ENCODE assay signal across 17 cellular contexts in genomic region chr12:90036641-90037040, GRCh38.
DNase-seq lines count a peak whose midpoint lies in the region; ATAC-seq lines count a peak whose summit lies in the region.
"Had no signal": no experiment of that assay in that cellular context is flagged by ENCODE, and none has a peak within 500 bp of the region (broad histone marks: within the 10 kb centered on the region; RNA-seq: fewer than 3 reads in every experiment).

No MANE protein-coding gene starts in this region.

- H2AFZ ChIP-seq in ACC112 (ENCODE audit: low read length, unreplicated experiment) = peak overlapping the region; percentile 81

- H3K27ac ChIP-seq in ACC112 (ENCODE audit: low read depth, low read length) = peak overlapping the region; percentile 43
- no peak overlapping the region for H3K27ac ChIP-seq in CD8-positive, alpha-beta memory T cell (ENCODE audit: low read depth, low read length)
- H3K27ac ChIP-seq: brain microvascular endothelial cell, KMS-11, psoas muscle, SJCRH30, tibial nerve had no signal

- peak; percentile 67 for DNase-seq in HCEC 1CT
- no peak for DNase-seq in T-helper 17 cell
- DNase-seq in fibroblast of the conjunctiva (ENCODE audit: low read depth) = peak; percentile 18
- no peak for DNase-seq in immature natural killer cell
- DNase-seq in NCI-H2029 treated with DMSO at 0.1 percent for 48 hours (lab: John Stamatoyannopoulos, UW) = no peak
- no peak for DNase-seq in CD8-positive, alpha-beta memory T cell
- DNase-seq: AML-193, brain microvascular endothelial cell, DMS 273 treated with DMSO at 0.1 percent for 48 hours, NCI-H1694 treated with DMSO at 0.1 percent for 48 hours, NCI-H748 treated with DMSO at 0.1 percent for 48 hours, psoas muscle had no signal

- H3K4me1 Mint-ChIP-seq in T-helper 17 cell = peaks cover 3% of the 10 kb centered on the region
- H3K4me1 Mint-ChIP-seq in immature natural killer cell = peaks cover 13 to 17% of the 10 kb centered on the region in 2 donors
- peaks cover 9 to 14% (median 13%) of the 10 kb centered on the region in 3 donors for H3K4me1 Mint-ChIP-seq in CD8-positive, alpha-beta memory T cell

- H3K4me3 Mint-ChIP-seq in T-helper 17 cell (no peak overlapping the region), immature natural killer cell (no peak overlapping the region)
- H3K4me3 Mint-ChIP-seq in CD8-positive, alpha-beta memory T cell = no peak overlapping the region

- H3K4me3 ChIP-seq in ACC112 (ENCODE audit: low read depth, low read length) = peak overlapping the region; percentile 22; the same call in 1 of the 2 replicates
- no peak overlapping the region for H3K4me3 ChIP-seq in CD8-positive, alpha-beta memory T cell (ENCODE audit: low read length)
- H3K4me3 ChIP-seq: psoas muscle, SJCRH30, tibial nerve had no signal

- H3K36me3 ChIP-seq in ACC112 (ENCODE audit: insufficient read depth, low read length) = 0 out of 2 replicates have a peak, but pooled peaks cover 6% of the 10 kb centered on the region
- H3K36me3 ChIP-seq in CD8-positive, alpha-beta memory T cell (ENCODE audit: insufficient read depth, low read length) = no peaks in the 10 kb centered on the region
- H3K36me3 ChIP-seq: brain microvascular endothelial cell, SJCRH30, tibial nerve had no signal

- peaks cover 0 to 9% (median 0%) of the 10 kb centered on the region in 6 donors for H3K9me3 Mint-ChIP-seq in immature natural killer cell
- no peaks in the 10 kb centered on the region for H3K9me3 Mint-ChIP-seq in CD8-positive, alpha-beta memory T cell

- no peaks in the 10 kb centered on the region for H3K9me3 ChIP-seq in T-helper 17 cell (ENCODE audit: control insufficient read depth, low read length, poor library complexity, severe bottlenecking)
- H3K9me3 ChIP-seq in CD8-positive, alpha-beta memory T cell (ENCODE audit: low read length) = no peaks in the 10 kb centered on the region
- H3K9me3 ChIP-seq: SJCRH30 had no signal

- H3K27ac Mint-ChIP-seq in T-helper 17 cell (peak overlapping the region; percentile 1), immature natural killer cell (no peak overlapping the region)
- H3K27ac Mint-ChIP-seq in CD8-positive, alpha-beta memory T cell = no peak overlapping the region

- H3K27me3 ChIP-seq in ACC112 (ENCODE audit: insufficient read depth, low read length) = no peaks in the 10 kb centered on the region
- H3K27me3 ChIP-seq in CD8-positive, alpha-beta memory T cell (ENCODE audit: insufficient read depth, low read length, poor library complexity, severe bottlenecking) = no peaks in the 10 kb centered on the region
- H3K27me3 ChIP-seq: brain microvascular endothelial cell, SJCRH30, tibial nerve had no signal

- H3K79me2 ChIP-seq in ACC112 (ENCODE audit: control insufficient read depth, insufficient read depth, low read length, unreplicated experiment) = no peaks in the 10 kb centered on the region

- no peaks in the 10 kb centered on the region for H3K27me3 Mint-ChIP-seq in T-helper 17 cell
- H3K27me3 Mint-ChIP-seq in immature natural killer cell (ENCODE audit: low read depth in 3 of 3) = no peaks in the 10 kb centered on the region
- no peaks in the 10 kb centered on the region for H3K27me3 Mint-ChIP-seq in CD8-positive, alpha-beta memory T cell

- H3K4me1 ChIP-seq in ACC112 (ENCODE audit: control insufficient read depth, insufficient read depth, low read length, unreplicated experiment) = peaks cover 20% of the 10 kb centered on the region
- no peaks in the 10 kb centered on the region for H3K4me1 ChIP-seq in CD8-positive, alpha-beta memory T cell (ENCODE audit: insufficient read depth, low read length)
- H3K4me1 ChIP-seq: tibial nerve had no signal

- CTCF ChIA-PET in CD8-positive, alpha-beta memory T cell (lab: Charles Lee) = no interaction called here

- ATAC-seq in T-helper 17 cell = no peak
- ATAC-seq in HG03469 (IDR thresholded peaks at IDR 0.05; ENCODE audit: unreplicated experiment) = no peak
- ATAC-seq: psoas muscle had no signal

- POLR2A ChIA-PET in CD8-positive, alpha-beta memory T cell (lab: Charles Lee) = no interaction called here

- H3K36me3 Mint-ChIP-seq in T-helper 17 cell (ENCODE audit: low read depth) (no peaks in the 10 kb centered on the region), immature natural killer cell (peaks cover 0 to 4% (median 0%) of the 10 kb centered on the region in 3 donors)
- peaks cover 0 to 5% (median 0%) of the 10 kb centered on the region in 3 donors for H3K36me3 Mint-ChIP-seq in CD8-positive, alpha-beta memory T cell

Comparison
In these comparisons a context has a peak if more than half of its experiments do, and no peak if none do; other contexts are left out.
1. DNase-seq: peak in HCEC 1CT (single experiment) and fibroblast of the conjunctiva (single experiment); none in T-helper 17 cell (0 of 3), immature natural killer cell (0 of 3), NCI-H2029 treated with DMSO at 0.1 percent for 48 hours (single experiment) and CD8-positive, alpha-beta memory T cell (0 of 5).